8 cellular contexts compared by ENCODE assay signal in the genomic region with DNA sequence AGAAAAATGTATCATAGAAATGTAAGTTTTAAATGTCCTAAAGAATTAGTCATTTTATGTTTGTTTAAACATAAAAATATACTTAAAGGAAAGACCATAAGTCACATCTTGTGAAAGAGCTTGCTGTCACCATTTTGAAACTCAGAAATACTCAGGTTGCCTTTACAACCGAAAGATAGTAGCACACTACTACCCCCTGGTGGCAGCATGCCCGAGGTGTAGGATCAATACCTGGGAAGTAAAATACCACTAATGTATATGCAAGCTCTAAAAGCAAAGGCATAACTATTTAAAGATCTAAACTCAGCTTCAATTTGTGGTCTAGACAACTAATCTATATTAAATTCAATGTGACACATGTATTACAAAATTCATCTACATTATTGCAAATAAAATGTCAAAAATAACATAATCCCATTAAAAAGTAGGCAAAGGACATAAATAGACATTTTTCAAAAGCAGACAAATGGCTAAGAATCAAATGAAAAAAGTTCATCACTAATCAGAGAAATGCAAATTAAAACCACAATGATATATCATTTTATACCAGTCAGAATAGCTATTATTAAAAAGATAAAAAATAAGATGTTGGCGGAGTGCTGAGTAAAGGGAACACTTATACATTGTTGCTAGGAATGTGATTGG. TPM values are rescaled to one million over a fixed set of nuclear protein-coding genes. Genes with fewer than 3 reads are reported as not detected.
DNase-seq lines count a peak whose midpoint lies in the region; ATAC-seq and TF ChIP-seq lines count a peak whose summit lies in the region.

No MANE protein-coding gene starts in this region.

- no peak for TF ChIP-seq POLR2A in gastrocnemius medialis (IDR thresholded peaks at IDR 0.05)

- no peak overlapping the region for H3K27ac ChIP-seq in HEK293 (ENCODE audit: extremely low read depth, low read depth, low read length)
- H3K27ac ChIP-seq in right atrium auricular region = no peak overlapping the region
- no peak overlapping the region for H3K27ac ChIP-seq in gastrocnemius medialis

- no peaks in the 10 kb centered on the region for H3K9me3 Mint-ChIP-seq in activated naive CD4-positive, alpha-beta T cell treated with anti-CD3 and anti-CD28 coated beads, Interleukin-2, amount 50 U/mL, for 72 hours

- ATAC-seq in activated naive CD4-positive, alpha-beta T cell treated with anti-CD3 and anti-CD28 coated beads, Interleukin-2, amount 50 U/mL, for 72 hours = peak; percentile 90 to 95
- ATAC-seq in gastrocnemius medialis (peak in 1 of 2 donors; percentile 41), GM19455 (IDR thresholded peaks at IDR 0.05; ENCODE audit: unreplicated experiment) (no peak)

- POLR2A ChIA-PET in HEK293 (lab: Yijun Ruan, JAX) = no interaction called here

- no peaks in the 10 kb centered on the region for H3K36me3 ChIP-seq in HEK293 (ENCODE audit: control insufficient read depth in 2 of 2, insufficient read depth in 1 of 2, low read length in 2 of 2)
- no peaks in the 10 kb centered on the region for H3K36me3 ChIP-seq in right atrium auricular region
- H3K36me3 ChIP-seq in gastrocnemius medialis = no peaks in the 10 kb centered on the region

- CTCF ChIA-PET in HEK293 (lab: Yijun Ruan, JAX) = interaction anchor here (0.6 to 2.6 kb wide), 32 partner anchors 8 to 1721 kb away, joined by 3 to 16 read pairs (median 4); partner anchors contain the start of gene CCDC146

- TF ChIP-seq CTCF in HEK293 (tag by site-specific recombination; IDR thresholded peaks at IDR 0.05) (no peak), right atrium auricular region (IDR thresholded peaks at IDR 0.05) (peak; percentile 55 to 81), gastrocnemius medialis (IDR thresholded peaks at IDR 0.05 in 4 of 5, conservative IDR thresholded peaks at IDR 0.05 in 1 of 5) (peak in 4 of 5 experiments; percentile 35 to 63 (median 52))

- H3K36me3 Mint-ChIP-seq in activated naive CD4-positive, alpha-beta T cell treated with anti-CD3 and anti-CD28 coated beads, Interleukin-2, amount 50 U/mL, for 72 hours = no peaks in the 10 kb centered on the region

- H3K4me3 ChIP-seq in HEK293 (ENCODE audit: low read depth, low read length) (no peak overlapping the region), right atrium auricular region (no peak overlapping the region), gastrocnemius medialis (no peak overlapping the region)

- peak; percentile 74 for DNase-seq in GDM1 (lab: John Stamatoyannopoulos, UW)
- peak; percentile 52 for DNase-seq in NCI-H128 (lab: John Stamatoyannopoulos, UW; ENCODE audit: unreplicated experiment)
- peak; percentile 73 for DNase-seq in SKM-1 treated with dmso at 0.1 percent for 144 hours (lab: John Stamatoyannopoulos, UW; ENCODE audit: unreplicated experiment)
- DNase-seq in activated naive CD4-positive, alpha-beta T cell treated with anti-CD3 and anti-CD28 coated beads, Interleukin-2, amount 50 U/mL, for 72 hours (ENCODE audit: low spot score in 2 of 2) = peak; percentile 72 to 93
- no peak for DNase-seq in right atrium auricular region (ENCODE audit: low spot score)
- no peak for DNase-seq in gastrocnemius medialis

- intact Hi-C loops in gastrocnemius medialis (cut with DNase I; ENCODE audit: low total_unique reads) = no loop called here

- in situ Hi-C loops in gastrocnemius medialis (cut with MboI; ENCODE audit: low sequenced_read_pairs in 4 of 4) = no loop called here

- no peak overlapping the region for H3K27ac Mint-ChIP-seq in activated naive CD4-positive, alpha-beta T cell treated with anti-CD3 and anti-CD28 coated beads, Interleukin-2, amount 50 U/mL, for 72 hours

- no peaks in the 10 kb centered on the region for H3K27me3 ChIP-seq in right atrium auricular region
- H3K27me3 ChIP-seq in gastrocnemius medialis = no peaks in the 10 kb centered on the region

- no peaks in the 10 kb centered on the region for H3K4me1 ChIP-seq in HEK293 (ENCODE audit: control insufficient read depth, insufficient read depth, low read length)
- H3K4me1 ChIP-seq in right atrium auricular region = peaks cover 0 to 41% of the 10 kb centered on the region in 2 donors
- peaks cover 4 to 7% of the 10 kb centered on the region in 2 donors for H3K4me1 ChIP-seq in gastrocnemius medialis

- H3K9me3 ChIP-seq in HEK293 (ENCODE audit: control insufficient read depth, insufficient read depth, low read depth, low read length) (no peaks in the 10 kb centered on the region), right atrium auricular region (no peaks in the 10 kb centered on the region), gastrocnemius medialis (no peaks in the 10 kb centered on the region)

TF ChIP-seq in HEK293, 187 proteins besides CTCF, POLR2A, EP300 and RAD21:
- TF ChIP-seq ZNF175 (tag by site-specific recombination; IDR thresholded peaks at IDR 0.05) (no peak), ZNF654 (tag by site-specific recombination; IDR thresholded peaks at IDR 0.05; ENCODE audit: low read depth) (peak; percentile 68), ZNF324 (tag by site-specific recombination; IDR thresholded peaks at IDR 0.05) (no peak), MEIS1 (CRISPR knock-in tag; IDR thresholded peaks at IDR 0.05; ENCODE audit: borderline replicate concordance) (no peak), ZNF660 (tag by site-specific recombination; IDR thresholded peaks at IDR 0.05) (0 out of 2 replicates have a peak, but pooled peaks have one; percentile 23), ZEB2 (tag by site-specific recombination; IDR thresholded peaks at IDR 0.05) (no peak), ZNF585B (tag by site-specific recombination; IDR thresholded peaks at IDR 0.05) (no peak), ZNF394 (tag by site-specific recombination; IDR thresholded peaks at IDR 0.05; ENCODE audit: borderline replicate concordance) (no peak), ZNF423 (tag by site-specific recombination; IDR thresholded peaks at IDR 0.05) (no peak), SP7 (tag by site-specific recombination; IDR thresholded peaks at IDR 0.05) (no peak), ZBTB1 (tag by site-specific recombination; IDR thresholded peaks at IDR 0.05) (no peak), GFI1B (tag by site-specific recombination; IDR thresholded peaks at IDR 0.05) (no peak), ZFP41 (tag by site-specific recombination; IDR thresholded peaks at IDR 0.05; ENCODE audit: borderline replicate concordance) (no peak), KLF9 (tag by site-specific recombination; IDR thresholded peaks at IDR 0.05; ENCODE audit: low read depth) (no peak), ZNF157 (tag by site-specific recombination; IDR thresholded peaks at IDR 0.05) (no peak)

RNA-seq across cellular contexts. Expression of gene FGL2, which starts 47.7 kb away (rescaled TPM):
- total RNA-seq in activated naive CD4-positive, alpha-beta T cell treated with anti-CD3 and anti-CD28 coated beads, Interleukin-2, amount 50 U/mL, for 72 hours = under 1 TPM in 1 of 2 donors, not detected in 1; 0.14 TPM
- total RNA-seq in right atrium auricular region (10 to 100 TPM; 13.3 to 18.0 TPM), gastrocnemius medialis (1 to 10 TPM; 1.7 to 5.8 (median 5.4) TPM)

Comparison
In these comparisons a context has a peak if more than half of its experiments do, and no peak if none do; other contexts are left out.
1. DNase-seq: peak in GDM1 (single experiment), NCI-H128 (single experiment), SKM-1 treated with dmso at 0.1 percent for 144 hours (single experiment) and activated naive CD4-positive, alpha-beta T cell treated with anti-CD3 and anti-CD28 coated beads, Interleukin-2, amount 50 U/mL, for 72 hours (2 of 2); none in right atrium auricular region (single experiment) and gastrocnemius medialis (0 of 2).